ENCODE assay signal across 8 cellular contexts in genomic region chr7:28956608-28957063, GRCh38. TPM values are rescaled to one million over a fixed set of nuclear protein-coding genes. Genes with fewer than 3 reads are reported as not detected.
A peak's percentile ranks its signal among the peaks of the same experiment; 100 is the strongest.
DNase-seq lines count a peak whose midpoint lies in the region; ATAC-seq, FAIRE-seq and TF ChIP-seq lines count a peak whose summit lies in the region.

No MANE protein-coding gene starts in this region.

- no peaks in the 10 kb centered on the region for H3K79me2 ChIP-seq in astrocyte (ENCODE audit: insufficient read depth, low read length)

- peak; percentile 62 to 74 (median 66) for ATAC-seq in psoas muscle
- ATAC-seq in HG03460 (IDR thresholded peaks at IDR 0.05; ENCODE audit: unreplicated experiment), result no peak
- no peak for ATAC-seq in GM21528 (IDR thresholded peaks at IDR 0.05; ENCODE audit: low FRiP score, unreplicated experiment)
- no peak for ATAC-seq in stimulated activated memory B cell treated with anti-CD40 and anti-IgM and Interleukin-4, amounts not matched to agents 10 μg/mL and 1 μg/mL and 100 μg/mL, for 72 hours

- H3K9ac ChIP-seq in astrocyte (ENCODE audit: low read length), result no peak overlapping the region

- DNase-seq in GM10248 (ENCODE audit: extremely low spot score) (peak; percentile 49), NCI-H1930 (lab: John Stamatoyannopoulos, UW) (peak; percentile 65 to 71), astrocyte (ENCODE audit: low read depth) (peak; percentile 34), hypothalamus (lab: John Stamatoyannopoulos, UW) (peak in 33 of 51 donors; percentile 19 to 74 (median 44)), psoas muscle (peak; percentile 65 to 79)

- TF ChIP-seq CTCF in GM10248 (IDR thresholded peaks at IDR 0.05; ENCODE audit: control extremely low read depth, extremely low read depth, low read depth, missing control alignments) (no peak), astrocyte (IDR thresholded peaks at IDR 0.05; ENCODE audit: insufficient read depth, low read depth, low read length) (peak; percentile 21), psoas muscle (IDR thresholded peaks at IDR 0.05) (peak; percentile 48)

- H2AFZ ChIP-seq in astrocyte (ENCODE audit: low read depth, low read length), result peak overlapping the region; percentile 74

- no peak for FAIRE-seq in astrocyte (lab: Jason Lieb, UNC)

- POLR2A ChIA-PET in GM10248 (lab: Yijun Ruan, JAX), result no interaction called here

- H3K27ac ChIP-seq in astrocyte (ENCODE audit: low read depth, low read length) (no peak overlapping the region), psoas muscle (no peak overlapping the region)

- H3K4me1 Mint-ChIP-seq in astrocyte (ENCODE audit: low read depth, unreplicated experiment), result peaks cover 6% of the 10 kb centered on the region
- peaks cover 15% of the 10 kb centered on the region for H3K4me1 Mint-ChIP-seq in stimulated activated memory B cell treated with anti-CD40 and anti-IgM and Interleukin-4, amounts not matched to agents 10 μg/mL and 1 μg/mL and 100 μg/mL, for 72 hours

- H3K4me3 ChIP-seq in astrocyte (ENCODE audit: insufficient read depth, low read depth, low read length) (peak overlapping the region; percentile 43), psoas muscle (peak overlapping the region; percentile 78)

- no peaks in the 10 kb centered on the region for H3K36me3 Mint-ChIP-seq in astrocyte (ENCODE audit: low read depth, unreplicated experiment)
- H3K36me3 Mint-ChIP-seq in stimulated activated memory B cell treated with anti-CD40 and anti-IgM and Interleukin-4, amounts not matched to agents 10 μg/mL and 1 μg/mL and 100 μg/mL, for 72 hours, result no peaks in the 10 kb centered on the region

- intact Hi-C loops in psoas muscle (cut with DNase I), result loop anchor here (1.0 to 10.0 kb wide), 3 partner anchors 30 to 148 kb away; no protein-coding TSS in a partner anchor

- H3K27me3 ChIP-seq in astrocyte (ENCODE audit: insufficient read depth, low read length) (peaks cover 28% of the 10 kb centered on the region), psoas muscle (ENCODE audit: insufficient read depth in 3 of 3, low read length in 2 of 3) (peaks cover 0 to 21% (median 5%) of the 10 kb centered on the region in 3 donors)

- H3K4me2 ChIP-seq in astrocyte (ENCODE audit: low read length), result peak overlapping the region; percentile 84

- H3K27ac Mint-ChIP-seq in astrocyte (ENCODE audit: unreplicated experiment), result no peak overlapping the region
- no peak overlapping the region for H3K27ac Mint-ChIP-seq in stimulated activated memory B cell treated with anti-CD40 and anti-IgM and Interleukin-4, amounts not matched to agents 10 μg/mL and 1 μg/mL and 100 μg/mL, for 72 hours

- H3K9me3 ChIP-seq in astrocyte (ENCODE audit: insufficient read depth, low read depth, low read length), result no peaks in the 10 kb centered on the region
- H3K9me3 ChIP-seq in psoas muscle, result no peaks in the 10 kb centered on the region

- H4K20me1 ChIP-seq in astrocyte (ENCODE audit: insufficient read depth, low read length), result no peaks in the 10 kb centered on the region

- H3K4me3 Mint-ChIP-seq in astrocyte (ENCODE audit: unreplicated experiment), result no peak overlapping the region
- H3K4me3 Mint-ChIP-seq in stimulated activated memory B cell treated with anti-CD40 and anti-IgM and Interleukin-4, amounts not matched to agents 10 μg/mL and 1 μg/mL and 100 μg/mL, for 72 hours, result no peak overlapping the region

- 1 to 2% (median 2%) methylated on average over 35 to 39 of the region's 39 CpGs for WGBS in psoas muscle, 3 donors

- no peaks in the 10 kb centered on the region for H3K36me3 ChIP-seq in astrocyte (ENCODE audit: insufficient read depth, low read length)
- H3K36me3 ChIP-seq in psoas muscle (ENCODE audit: insufficient read depth in 1 of 2, low read depth in 1 of 2), result no peaks in the 10 kb centered on the region

- peaks cover 39% of the 10 kb centered on the region for H3K27me3 Mint-ChIP-seq in astrocyte (ENCODE audit: low read depth, unreplicated experiment)
- peaks cover 76% of the 10 kb centered on the region for H3K27me3 Mint-ChIP-seq in stimulated activated memory B cell treated with anti-CD40 and anti-IgM and Interleukin-4, amounts not matched to agents 10 μg/mL and 1 μg/mL and 100 μg/mL, for 72 hours

- H3K4me1 ChIP-seq in astrocyte (ENCODE audit: insufficient read depth, low read length) (peaks cover 23% of the 10 kb centered on the region), psoas muscle (peaks cover 16% of the 10 kb centered on the region)

- CTCF ChIA-PET in GM10248 (lab: Yijun Ruan, JAX), result interaction anchor here (1.2 to 1.7 kb wide), 10 partner anchors 9 to 150 kb away, joined by 3 to 7 read pairs (median 4); no protein-coding TSS in a partner anchor

- peaks cover 8% of the 10 kb centered on the region for H3K9me3 Mint-ChIP-seq in astrocyte (ENCODE audit: unreplicated experiment)
- H3K9me3 Mint-ChIP-seq in stimulated activated memory B cell treated with anti-CD40 and anti-IgM and Interleukin-4, amounts not matched to agents 10 μg/mL and 1 μg/mL and 100 μg/mL, for 72 hours, result no peaks in the 10 kb centered on the region

RNA-seq across cellular contexts. Expression of gene TRIL, which starts 1.5 kb away (rescaled TPM):
- total RNA-seq in astrocyte, result 0.45 and 0.72 TPM in 2 replicates
- total RNA-seq in psoas muscle, result 1 to 10 TPM in 2 of 4 donors, under 1 TPM in 2; 0.54 to 3.2 (median 1.2) TPM
- polyA plus RNA-seq in psoas muscle, result under 1 TPM; 0.38 to 0.62 (median 0.48) TPM

Comparison
In these comparisons a context has a peak if more than half of its experiments do, and no peak if none do; other contexts are left out.
1. ATAC-seq: peak in psoas muscle (4 of 4); none in HG03460 (single experiment), GM21528 (single experiment) and stimulated activated memory B cell treated with anti-CD40 and anti-IgM and Interleukin-4, amounts not matched to agents 10 μg/mL and 1 μg/mL and 100 μg/mL, for 72 hours (single experiment).
2. Peak in every context shown above with its lines, with median percentiles within 50 percentile points of each other: DNase-seq.